ENCODE assay signal across 1 cellular context in genomic region chrX:134537179-134537945, GRCh38.
A peak's percentile ranks its signal among the peaks of the same experiment; 100 is the strongest.
TF ChIP-seq lines count a peak whose summit lies in the region.

No MANE protein-coding gene starts in this region.

TF ChIP-seq in K562, 482 proteins besides CTCF, POLR2A, EP300 and RAD21 (continued from another document):
- no peak for TF ChIP-seq BCLAF1 (IDR thresholded peaks at IDR 0.05; ENCODE audit: borderline replicate concordance in 1 of 2, control insufficient read depth in 1 of 2, low read depth in 2 of 2, low read length in 1 of 2)
- TF ChIP-seq CREM (IDR thresholded peaks at IDR 0.05; ENCODE audit: low read depth): 0 out of 2 replicates have a peak, but pooled peaks have one; percentile 24
- TF ChIP-seq ZNF384 (IDR thresholded peaks at IDR 0.05; ENCODE audit: low read depth, low read length): peak; percentile 98
- TF ChIP-seq E4F1 (CRISPR knock-in tag; IDR thresholded peaks at IDR 0.05; ENCODE audit: borderline replicate concordance): no peak
- peak; percentile 53; the same call in 1 of the 2 replicates for TF ChIP-seq JUN (IDR thresholded peaks at IDR 0.05; ENCODE audit: borderline replicate concordance, low read depth, low read length)
- no peak for TF ChIP-seq JUN (CRISPR knock-in tag; IDR thresholded peaks at IDR 0.05; ENCODE audit: borderline replicate concordance)
- TF ChIP-seq PHB2 (IDR thresholded peaks at IDR 0.05; ENCODE audit: low read depth): no peak
- no peak for TF ChIP-seq CAMTA2 (CRISPR knock-in tag; conservative IDR thresholded peaks at IDR 0.05)
- no peak for TF ChIP-seq CC2D1A (IDR thresholded peaks at IDR 0.05)
- TF ChIP-seq ETV5 (CRISPR knock-in tag; IDR thresholded peaks at IDR 0.05; ENCODE audit: low read depth): no peak
- no peak for TF ChIP-seq DEAF1 (CRISPR knock-in tag; IDR thresholded peaks at IDR 0.05)
- TF ChIP-seq ATF7 (IDR thresholded peaks at IDR 0.05): peak; percentile 43; the same call in 1 of the 2 replicates
- no peak for TF ChIP-seq STAT5B (CRISPR knock-in tag; IDR thresholded peaks at IDR 0.05)
- 0 out of 4 replicates have a peak, but pooled peaks of 1 of the 2 experiments have one; percentile 5 for TF ChIP-seq TEAD1 (CRISPR knock-in tag; IDR thresholded peaks at IDR 0.05)
- TF ChIP-seq ZFP91 (CRISPR knock-in tag; IDR thresholded peaks at IDR 0.05): peak; percentile 85
- TF ChIP-seq TOE1 (IDR thresholded peaks at IDR 0.05; ENCODE audit: borderline replicate concordance): 0 out of 2 replicates have a peak, but pooled peaks have one; percentile 3
- no peak for TF ChIP-seq TOE1 (CRISPR knock-in tag; IDR thresholded peaks at IDR 0.05; ENCODE audit: borderline replicate concordance, low read depth)
- TF ChIP-seq PTBP1 (IDR thresholded peaks at IDR 0.05; ENCODE audit: low read depth, low read length): no peak
- no peak for TF ChIP-seq XRCC4 (IDR thresholded peaks at IDR 0.05; ENCODE audit: extremely low read depth, insufficient read depth, insufficient read length)
- no peak for TF ChIP-seq ZNF239 (CRISPR knock-in tag; IDR thresholded peaks at IDR 0.05)
- TF ChIP-seq TEAD2 (tag; IDR thresholded peaks at IDR 0.05): peak; percentile 89
- TF ChIP-seq ELK3 (CRISPR knock-in tag; IDR thresholded peaks at IDR 0.05): no peak
- 0 out of 2 replicates have a peak, but pooled peaks have one; percentile 14 for TF ChIP-seq NFRKB (IDR thresholded peaks at IDR 0.05; ENCODE audit: low read depth)
- TF ChIP-seq ATF1 (CRISPR knock-in tag; IDR thresholded peaks at IDR 0.05): no peak
- TF ChIP-seq ATF1 (tag; IDR thresholded peaks at IDR 0.05): peak; percentile 40; the same call in 1 of the 2 replicates
- no peak for TF ChIP-seq ZNF668 (CRISPR knock-in tag; IDR thresholded peaks at IDR 0.05)
- TF ChIP-seq NR2C2 (CRISPR knock-in tag; IDR thresholded peaks at IDR 0.05): no peak
- peak; percentile 10; the same call in 1 of the 2 replicates for TF ChIP-seq NR2C2 (tag; IDR thresholded peaks at IDR 0.05)
- no peak for TF ChIP-seq ZNF3 (CRISPR knock-in tag; IDR thresholded peaks at IDR 0.05)
- peak; percentile 57; the same call in 1 of the 2 replicates for TF ChIP-seq JUND (IDR thresholded peaks at IDR 0.05; ENCODE audit: borderline replicate concordance, low read depth, low read length)
- TF ChIP-seq JUND (tag; IDR thresholded peaks at IDR 0.05; ENCODE audit: borderline replicate concordance, low read depth, low read length): no peak; the same call in 2 of the 3 replicates
- no peak for TF ChIP-seq ZSCAN29 (IDR thresholded peaks at IDR 0.05)
- peak; percentile 45; the same call in 1 of the 2 replicates for TF ChIP-seq TEAD4 (IDR thresholded peaks at IDR 0.05; ENCODE audit: low read length)
- TF ChIP-seq TEAD4 (CRISPR knock-in tag; IDR thresholded peaks at IDR 0.05; ENCODE audit: borderline replicate concordance): no peak
- TF ChIP-seq GABPB2 (CRISPR knock-in tag; conservative IDR thresholded peaks at IDR 0.05): no peak
- TF ChIP-seq U2AF2 (optimal IDR thresholded peaks at IDR 0.05; ENCODE audit: low read depth, low read length): no peak
- no peak for TF ChIP-seq DMBX1 (CRISPR knock-in tag; IDR thresholded peaks at IDR 0.05; ENCODE audit: borderline replicate concordance)
